Comparison of ENCODE assay signal across 1 cellular context in the genomic region with DNA sequence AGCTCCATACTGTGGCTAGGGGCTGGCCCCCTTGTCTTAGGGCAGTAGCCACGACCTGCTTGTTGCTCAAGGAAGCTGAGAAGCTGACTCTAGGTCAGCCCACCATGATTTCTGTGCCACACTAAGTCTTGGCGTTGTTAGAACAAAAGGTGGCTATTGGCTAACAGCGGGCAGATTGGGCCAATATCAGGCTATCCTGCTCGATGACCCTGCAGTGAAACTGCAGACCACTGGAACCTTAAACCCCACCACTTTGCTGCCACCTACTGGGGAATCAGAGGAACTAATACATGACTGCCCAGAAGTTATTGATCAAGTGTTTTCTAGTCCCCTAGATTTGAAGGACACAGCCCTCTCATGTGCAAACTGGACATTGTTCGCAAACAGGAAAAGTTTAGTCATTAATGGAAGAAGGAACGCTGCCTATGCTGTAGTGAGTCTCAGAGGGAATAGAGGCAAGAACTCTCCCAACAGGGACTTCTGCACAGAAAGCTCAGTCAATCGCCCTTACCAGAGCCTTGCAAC.
A peak's percentile ranks its signal among the peaks of the same experiment; 100 is the strongest.
TF ChIP-seq lines count a peak whose summit lies in the region.

No MANE protein-coding gene starts in this region.

TF ChIP-seq in HepG2, 621 proteins besides CTCF, POLR2A, EP300 and RAD21 (continued from another document and continues in another):
- TF ChIP-seq, protein P1, sequence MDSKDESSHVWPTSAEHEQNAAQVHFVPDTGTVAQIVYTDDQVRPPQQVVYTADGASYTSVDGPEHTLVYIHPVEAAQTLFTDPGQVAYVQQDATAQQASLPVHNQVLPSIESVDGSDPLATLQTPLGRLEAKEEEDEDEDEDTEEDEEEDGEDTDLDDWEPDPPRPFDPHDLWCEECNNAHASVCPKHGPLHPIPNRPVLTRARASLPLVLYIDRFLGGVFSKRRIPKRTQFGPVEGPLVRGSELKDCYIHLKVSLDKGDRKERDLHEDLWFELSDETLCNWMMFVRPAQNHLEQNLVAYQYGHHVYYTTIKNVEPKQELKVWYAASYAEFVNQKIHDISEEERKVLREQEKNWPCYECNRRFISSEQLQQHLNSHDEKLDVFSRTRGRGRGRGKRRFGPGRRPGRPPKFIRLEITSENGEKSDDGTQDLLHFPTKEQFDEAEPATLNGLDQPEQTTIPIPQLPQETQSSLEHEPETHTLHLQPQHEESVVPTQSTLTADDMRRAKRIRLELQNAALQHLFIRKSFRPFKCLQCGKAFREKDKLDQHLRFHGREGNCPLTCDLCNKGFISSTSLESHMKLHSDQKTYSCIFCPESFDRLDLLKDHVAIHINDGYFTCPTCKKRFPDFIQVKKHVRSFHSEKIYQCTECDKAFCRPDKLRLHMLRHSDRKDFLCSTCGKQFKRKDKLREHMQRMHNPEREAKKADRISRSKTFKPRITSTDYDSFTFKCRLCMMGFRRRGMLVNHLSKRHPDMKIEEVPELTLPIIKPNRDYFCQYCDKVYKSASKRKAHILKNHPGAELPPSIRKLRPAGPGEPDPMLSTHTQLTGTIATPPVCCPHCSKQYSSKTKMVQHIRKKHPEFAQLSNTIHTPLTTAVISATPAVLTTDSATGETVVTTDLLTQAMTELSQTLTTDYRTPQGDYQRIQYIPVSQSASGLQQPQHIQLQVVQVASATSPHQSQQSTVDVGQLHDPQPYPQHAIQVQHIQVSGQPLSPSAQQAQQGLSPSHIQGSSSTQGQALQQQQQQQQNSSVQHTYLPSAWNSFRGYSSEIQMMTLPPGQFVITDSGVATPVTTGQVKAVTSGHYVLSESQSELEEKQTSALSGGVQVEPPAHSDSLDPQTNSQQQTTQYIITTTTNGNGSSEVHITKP (CRISPR knock-in tag; IDR thresholded peaks at IDR 0.05; ENCODE audit: low read depth) = no peak
- no peak for TF ChIP-seq TOPORS (CRISPR knock-in tag; IDR thresholded peaks at IDR 0.05)
- no peak for TF ChIP-seq NR2F6 (IDR thresholded peaks at IDR 0.05)
- TF ChIP-seq NR2F6 (CRISPR knock-in tag; IDR thresholded peaks at IDR 0.05) = no peak
- peak; percentile 73 for TF ChIP-seq HNF4A (CRISPR knock-in tag; IDR thresholded peaks at IDR 0.05)
- no peak for TF ChIP-seq CCDC6 (CRISPR knock-in tag; IDR thresholded peaks at IDR 0.05)
- TF ChIP-seq ZMAT3 (CRISPR knock-in tag; conservative IDR thresholded peaks at IDR 0.05) = no peak
- TF ChIP-seq ZNF256 (CRISPR knock-in tag; conservative IDR thresholded peaks at IDR 0.05) = no peak
- no peak for TF ChIP-seq ZNF83 (CRISPR knock-in tag; IDR thresholded peaks at IDR 0.05; ENCODE audit: borderline replicate concordance)
- TF ChIP-seq NCOA5 (CRISPR knock-in tag; IDR thresholded peaks at IDR 0.05) = no peak
- no peak for TF ChIP-seq SATB2 (CRISPR knock-in tag; IDR thresholded peaks at IDR 0.05)
- TF ChIP-seq ZNF724P (CRISPR knock-in tag; IDR thresholded peaks at IDR 0.05; ENCODE audit: borderline replicate concordance) = 0 out of 2 replicates have a peak, but pooled peaks have one; percentile 61
- peak; percentile 67 for TF ChIP-seq FOXA3 (CRISPR knock-in tag; IDR thresholded peaks at IDR 0.05)
- TF ChIP-seq, protein P2, sequence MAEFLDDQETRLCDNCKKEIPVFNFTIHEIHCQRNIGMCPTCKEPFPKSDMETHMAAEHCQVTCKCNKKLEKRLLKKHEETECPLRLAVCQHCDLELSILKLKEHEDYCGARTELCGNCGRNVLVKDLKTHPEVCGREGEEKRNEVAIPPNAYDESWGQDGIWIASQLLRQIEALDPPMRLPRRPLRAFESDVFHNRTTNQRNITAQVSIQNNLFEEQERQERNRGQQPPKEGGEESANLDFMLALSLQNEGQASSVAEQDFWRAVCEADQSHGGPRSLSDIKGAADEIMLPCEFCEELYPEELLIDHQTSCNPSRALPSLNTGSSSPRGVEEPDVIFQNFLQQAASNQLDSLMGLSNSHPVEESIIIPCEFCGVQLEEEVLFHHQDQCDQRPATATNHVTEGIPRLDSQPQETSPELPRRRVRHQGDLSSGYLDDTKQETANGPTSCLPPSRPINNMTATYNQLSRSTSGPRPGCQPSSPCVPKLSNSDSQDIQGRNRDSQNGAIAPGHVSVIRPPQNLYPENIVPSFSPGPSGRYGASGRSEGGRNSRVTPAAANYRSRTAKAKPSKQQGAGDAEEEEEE (CRISPR knock-in tag; IDR thresholded peaks at IDR 0.05; ENCODE audit: borderline replicate concordance) = no peak
- TF ChIP-seq STAT5B (CRISPR knock-in tag; IDR thresholded peaks at IDR 0.05) = no peak
- no peak for TF ChIP-seq FOXP1 (IDR thresholded peaks at IDR 0.05)
- peak; percentile 73 for TF ChIP-seq FOXP1 (CRISPR knock-in tag; IDR thresholded peaks at IDR 0.05)
- no peak for TF ChIP-seq ZNF34 (CRISPR knock-in tag; IDR thresholded peaks at IDR 0.05; ENCODE audit: borderline replicate concordance)
- TF ChIP-seq, protein P3, sequence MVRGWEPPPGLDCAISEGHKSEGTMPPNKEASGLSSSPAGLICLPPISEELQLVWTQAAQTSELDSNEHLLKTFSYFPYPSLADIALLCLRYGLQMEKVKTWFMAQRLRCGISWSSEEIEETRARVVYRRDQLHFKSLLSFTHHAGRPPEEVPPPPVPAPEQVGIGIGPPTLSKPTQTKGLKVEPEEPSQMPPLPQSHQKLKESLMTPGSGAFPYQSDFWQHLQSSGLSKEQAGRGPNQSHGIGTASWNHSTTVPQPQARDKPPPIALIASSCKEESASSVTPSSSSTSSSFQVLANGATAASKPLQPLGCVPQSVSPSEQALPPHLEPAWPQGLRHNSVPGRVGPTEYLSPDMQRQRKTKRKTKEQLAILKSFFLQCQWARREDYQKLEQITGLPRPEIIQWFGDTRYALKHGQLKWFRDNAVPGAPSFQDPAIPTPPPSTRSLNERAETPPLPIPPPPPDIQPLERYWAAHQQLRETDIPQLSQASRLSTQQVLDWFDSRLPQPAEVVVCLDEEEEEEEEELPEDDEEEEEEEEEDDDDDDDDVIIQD (CRISPR knock-in tag; IDR thresholded peaks at IDR 0.05; ENCODE audit: low read depth) = no peak
- no peak for TF ChIP-seq ZNF17 (CRISPR knock-in tag; IDR thresholded peaks at IDR 0.05)
- no peak for TF ChIP-seq FOXK1 (CRISPR knock-in tag; IDR thresholded peaks at IDR 0.05; ENCODE audit: borderline replicate concordance, low read depth)
- no peak for TF ChIP-seq HCFC1 (IDR thresholded peaks at IDR 0.05; ENCODE audit: low read depth, low read length)
- TF ChIP-seq IKZF4 (CRISPR knock-in tag; IDR thresholded peaks at IDR 0.05; ENCODE audit: borderline replicate concordance, low read depth, not compliant biosample characterization) = no peak
- TF ChIP-seq, protein P4, sequence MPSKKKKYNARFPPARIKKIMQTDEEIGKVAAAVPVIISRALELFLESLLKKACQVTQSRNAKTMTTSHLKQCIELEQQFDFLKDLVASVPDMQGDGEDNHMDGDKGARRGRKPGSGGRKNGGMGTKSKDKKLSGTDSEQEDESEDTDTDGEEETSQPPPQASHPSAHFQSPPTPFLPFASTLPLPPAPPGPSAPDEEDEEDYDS (CRISPR knock-in tag; IDR thresholded peaks at IDR 0.05) = no peak
- no peak for TF ChIP-seq NFRKB (IDR thresholded peaks at IDR 0.05)
- no peak for TF ChIP-seq POLR2AphosphoS2 (IDR thresholded peaks at IDR 0.05; ENCODE audit: low read depth, low read length)
- no peak for TF ChIP-seq NFKBIZ (CRISPR knock-in tag; IDR thresholded peaks at IDR 0.05)
- TF ChIP-seq, protein P5, sequence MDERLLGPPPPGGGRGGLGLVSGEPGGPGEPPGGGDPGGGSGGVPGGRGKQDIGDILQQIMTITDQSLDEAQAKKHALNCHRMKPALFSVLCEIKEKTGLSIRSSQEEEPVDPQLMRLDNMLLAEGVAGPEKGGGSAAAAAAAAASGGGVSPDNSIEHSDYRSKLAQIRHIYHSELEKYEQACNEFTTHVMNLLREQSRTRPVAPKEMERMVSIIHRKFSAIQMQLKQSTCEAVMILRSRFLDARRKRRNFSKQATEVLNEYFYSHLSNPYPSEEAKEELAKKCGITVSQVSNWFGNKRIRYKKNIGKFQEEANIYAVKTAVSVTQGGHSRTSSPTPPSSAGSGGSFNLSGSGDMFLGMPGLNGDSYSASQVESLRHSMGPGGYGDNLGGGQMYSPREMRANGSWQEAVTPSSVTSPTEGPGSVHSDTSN (CRISPR knock-in tag; IDR thresholded peaks at IDR 0.05) = no peak
- TF ChIP-seq TRIM24 (CRISPR knock-in tag; IDR thresholded peaks at IDR 0.05) = no peak
- TF ChIP-seq, protein P6, sequence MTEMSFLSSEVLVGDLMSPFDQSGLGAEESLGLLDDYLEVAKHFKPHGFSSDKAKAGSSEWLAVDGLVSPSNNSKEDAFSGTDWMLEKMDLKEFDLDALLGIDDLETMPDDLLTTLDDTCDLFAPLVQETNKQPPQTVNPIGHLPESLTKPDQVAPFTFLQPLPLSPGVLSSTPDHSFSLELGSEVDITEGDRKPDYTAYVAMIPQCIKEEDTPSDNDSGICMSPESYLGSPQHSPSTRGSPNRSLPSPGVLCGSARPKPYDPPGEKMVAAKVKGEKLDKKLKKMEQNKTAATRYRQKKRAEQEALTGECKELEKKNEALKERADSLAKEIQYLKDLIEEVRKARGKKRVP (CRISPR knock-in tag; IDR thresholded peaks at IDR 0.05) = no peak
- TF ChIP-seq, protein P7, sequence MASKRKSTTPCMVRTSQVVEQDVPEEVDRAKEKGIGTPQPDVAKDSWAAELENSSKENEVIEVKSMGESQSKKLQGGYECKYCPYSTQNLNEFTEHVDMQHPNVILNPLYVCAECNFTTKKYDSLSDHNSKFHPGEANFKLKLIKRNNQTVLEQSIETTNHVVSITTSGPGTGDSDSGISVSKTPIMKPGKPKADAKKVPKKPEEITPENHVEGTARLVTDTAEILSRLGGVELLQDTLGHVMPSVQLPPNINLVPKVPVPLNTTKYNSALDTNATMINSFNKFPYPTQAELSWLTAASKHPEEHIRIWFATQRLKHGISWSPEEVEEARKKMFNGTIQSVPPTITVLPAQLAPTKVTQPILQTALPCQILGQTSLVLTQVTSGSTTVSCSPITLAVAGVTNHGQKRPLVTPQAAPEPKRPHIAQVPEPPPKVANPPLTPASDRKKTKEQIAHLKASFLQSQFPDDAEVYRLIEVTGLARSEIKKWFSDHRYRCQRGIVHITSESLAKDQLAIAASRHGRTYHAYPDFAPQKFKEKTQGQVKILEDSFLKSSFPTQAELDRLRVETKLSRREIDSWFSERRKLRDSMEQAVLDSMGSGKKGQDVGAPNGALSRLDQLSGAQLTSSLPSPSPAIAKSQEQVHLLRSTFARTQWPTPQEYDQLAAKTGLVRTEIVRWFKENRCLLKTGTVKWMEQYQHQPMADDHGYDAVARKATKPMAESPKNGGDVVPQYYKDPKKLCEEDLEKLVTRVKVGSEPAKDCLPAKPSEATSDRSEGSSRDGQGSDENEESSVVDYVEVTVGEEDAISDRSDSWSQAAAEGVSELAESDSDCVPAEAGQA (IDR thresholded peaks at IDR 0.05; ENCODE audit: low read depth) = no peak
- TF ChIP-seq, protein P7 (CRISPR knock-in tag; IDR thresholded peaks at IDR 0.05; ENCODE audit: borderline replicate concordance) = no peak
- no peak for TF ChIP-seq NKX3-1 (CRISPR knock-in tag; IDR thresholded peaks at IDR 0.05)
- no peak for TF ChIP-seq CBFB (CRISPR knock-in tag; IDR thresholded peaks at IDR 0.05)
- TF ChIP-seq, protein P8, sequence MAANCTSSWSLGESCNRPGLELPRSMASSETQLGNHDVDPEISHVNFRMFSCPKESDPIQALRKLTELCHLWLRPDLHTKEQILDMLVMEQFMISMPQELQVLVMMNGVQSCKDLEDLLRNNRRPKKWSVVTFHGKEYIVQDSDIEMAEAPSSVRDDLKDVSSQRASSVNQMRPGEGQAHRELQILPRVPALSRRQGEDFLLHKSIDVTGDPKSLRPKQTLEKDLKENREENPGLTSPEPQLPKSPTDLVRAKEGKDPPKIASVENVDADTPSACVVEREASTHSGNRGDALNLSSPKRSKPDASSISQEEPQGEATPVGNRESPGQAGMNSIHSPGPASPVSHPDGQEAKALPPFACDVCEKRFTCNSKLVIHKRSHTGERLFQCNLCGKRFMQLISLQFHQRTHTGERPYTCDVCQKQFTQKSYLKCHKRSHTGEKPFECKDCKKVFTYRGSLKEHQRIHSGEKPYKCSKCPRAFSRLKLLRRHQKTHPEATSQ (CRISPR knock-in tag; IDR thresholded peaks at IDR 0.05; ENCODE audit: borderline replicate concordance) = no peak
- no peak for TF ChIP-seq ZKSCAN8 (CRISPR knock-in tag; IDR thresholded peaks at IDR 0.05; ENCODE audit: borderline replicate concordance)
- TF ChIP-seq NCOR1 (IDR thresholded peaks at IDR 0.05; ENCODE audit: borderline replicate concordance, low read length) = no peak
- TF ChIP-seq, protein P9, sequence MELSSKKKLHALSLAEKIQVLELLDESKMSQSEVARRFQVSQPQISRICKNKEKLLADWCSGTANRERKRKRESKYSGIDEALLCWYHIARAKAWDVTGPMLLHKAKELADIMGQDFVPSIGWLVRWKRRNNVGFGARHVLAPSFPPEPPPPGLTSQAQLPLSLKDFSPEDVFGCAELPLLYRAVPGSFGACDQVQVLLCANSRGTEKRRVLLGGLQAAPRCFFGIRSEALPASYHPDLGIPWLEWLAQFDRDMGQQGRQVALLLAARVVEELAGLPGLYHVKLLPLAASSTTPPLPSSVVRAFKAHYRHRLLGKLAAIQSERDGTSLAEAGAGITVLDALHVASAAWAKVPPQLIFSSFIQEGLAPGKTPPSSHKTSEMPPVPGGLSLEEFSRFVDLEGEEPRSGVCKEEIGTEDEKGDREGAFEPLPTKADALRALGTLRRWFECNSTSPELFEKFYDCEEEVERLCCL (CRISPR knock-in tag; IDR thresholded peaks at IDR 0.05; ENCODE audit: borderline replicate concordance) = no peak
- TF ChIP-seq, protein P10, sequence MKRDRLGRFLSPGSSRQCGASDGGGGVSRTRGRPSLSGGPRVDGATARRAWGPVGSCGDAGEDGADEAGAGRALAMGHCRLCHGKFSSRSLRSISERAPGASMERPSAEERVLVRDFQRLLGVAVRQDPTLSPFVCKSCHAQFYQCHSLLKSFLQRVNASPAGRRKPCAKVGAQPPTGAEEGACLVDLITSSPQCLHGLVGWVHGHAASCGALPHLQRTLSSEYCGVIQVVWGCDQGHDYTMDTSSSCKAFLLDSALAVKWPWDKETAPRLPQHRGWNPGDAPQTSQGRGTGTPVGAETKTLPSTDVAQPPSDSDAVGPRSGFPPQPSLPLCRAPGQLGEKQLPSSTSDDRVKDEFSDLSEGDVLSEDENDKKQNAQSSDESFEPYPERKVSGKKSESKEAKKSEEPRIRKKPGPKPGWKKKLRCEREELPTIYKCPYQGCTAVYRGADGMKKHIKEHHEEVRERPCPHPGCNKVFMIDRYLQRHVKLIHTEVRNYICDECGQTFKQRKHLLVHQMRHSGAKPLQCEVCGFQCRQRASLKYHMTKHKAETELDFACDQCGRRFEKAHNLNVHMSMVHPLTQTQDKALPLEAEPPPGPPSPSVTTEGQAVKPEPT (CRISPR knock-in tag; IDR thresholded peaks at IDR 0.05; ENCODE audit: low read depth) = no peak
- TF ChIP-seq NPAS2 (CRISPR knock-in tag; IDR thresholded peaks at IDR 0.05; ENCODE audit: borderline replicate concordance) = no peak
- TF ChIP-seq ZNF766 (CRISPR knock-in tag; IDR thresholded peaks at IDR 0.05; ENCODE audit: borderline replicate concordance) = no peak
